In the genomic region with DNA sequence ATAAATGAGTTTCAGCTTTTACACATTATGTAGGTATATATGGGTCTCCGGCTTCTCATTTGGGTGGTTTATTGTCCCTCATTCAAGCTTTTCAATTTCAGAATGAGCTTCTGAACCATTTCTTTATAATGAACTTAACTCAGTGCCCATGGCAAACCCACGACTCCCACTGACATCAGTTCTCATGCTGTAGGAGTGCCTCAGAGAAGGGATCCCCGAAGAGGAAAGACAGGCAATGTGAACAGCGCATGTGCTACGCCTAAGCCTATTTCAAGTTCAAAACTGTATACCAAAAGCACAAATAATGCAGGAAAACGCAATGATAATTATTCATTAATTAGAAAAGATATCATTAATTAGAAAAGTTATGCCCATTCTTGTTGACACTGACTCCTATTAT, we compare ENCODE assay signal across 40 cellular contexts.
"Had no signal": no experiment of that assay in that cellular context is flagged by ENCODE, and none has a peak within 500 bp of the region (broad histone marks: within the 10 kb centered on the region; RNA-seq: fewer than 3 reads in every experiment).

No MANE protein-coding gene starts in this region.

- H3K27ac Mint-ChIP-seq: activated naive CD4-positive, alpha-beta T cell treated with anti-CD3 and anti-CD28 coated beads for 36 hours; activated naive CD4-positive, alpha-beta T cell treated with anti-CD3 and anti-CD28 coated beads, Interleukin-2, amount 10 ng/mL, durations not matched to agents 7 days and 5 days; activated naive CD4-positive, alpha-beta T cell treated with anti-CD3 and anti-CD28 coated beads, Interleukin-2, amount 50 U/mL, for 24 hours; activated naive CD4-positive, alpha-beta T cell treated with anti-CD3 and anti-CD28 coated beads, Interleukin-2, amount 50 U/mL, for 72 hours; activated naive CD8-positive, alpha-beta T cell; activated naive CD8-positive, alpha-beta T cell treated with anti-CD3 and anti-CD28 coated beads for 36 hours; activated naive CD8-positive, alpha-beta T cell treated with anti-CD3 and anti-CD28 coated beads, Interleukin-2, amount 10 ng/mL, durations not matched to agents 7 days and 5 days; activated naive CD8-positive, alpha-beta T cell treated with anti-CD3 and anti-CD28 coated beads, Interleukin-2, amount 50 U/mL, for 24 hours; activated T-cell treated with anti-CD3 and anti-CD28 coated beads, Interleukin-2, amount 50 U/mL, for 24 hours; activated T-cell treated with anti-CD3 and anti-CD28 coated beads, Interleukin-2, amount 50 U/mL, for 72 hours; activated T-helper 1 cell treated with anti-CD3 and anti-CD28 coated beads, Interleukin-12 subunit alpha, Interleukin-12 subunit beta, Interleukin-2, Interleukin-4 antibody, amounts not matched to agents 30 ng/mL and 10 ng/mL and 1 ng/mL, durations not matched to agents 14 hours and 24 hours and 36 hours; activated T-helper 17 cell treated with anti-CD3 and anti-CD28 coated beads, Interleukin-2, amount 50 U/mL, for 72 hours; activated T-helper 2 cell treated with anti-CD3 and anti-CD28 coated beads, Interferon-gamma antibody, Interleukin-2, Interleukin-4, amounts not matched to agents 10 μg/mL and 5 μg/mL and 100 μg/mL, durations not matched to agents 14 hours and 24 hours and 36 hours; brain had no signal

- H3K27ac ChIP-seq: adrenal gland, ascending aorta, body of pancreas, brain microvascular endothelial cell, breast epithelium, cardiac muscle cell had no signal

- H3K4me1 ChIP-seq: adrenal gland, ascending aorta, body of pancreas, breast epithelium had no signal

- ATAC-seq: activated naive CD4-positive, alpha-beta T cell treated with anti-CD3 and anti-CD28 coated beads, Interleukin-2, amount 50 U/mL, for 72 hours; activated naive CD8-positive, alpha-beta T cell treated with anti-CD3 and anti-CD28 coated beads, Interleukin-2, amount 50 U/mL, for 24 hours; activated T-cell treated with anti-CD3 and anti-CD28 coated beads, Interleukin-2, amount 50 U/mL, for 4 hours; activated T-cell treated with anti-CD3 and anti-CD28 coated beads, Interleukin-2, amount 50 U/mL, for 72 hours; activated T-helper 17 cell treated with anti-CD3 and anti-CD28 coated beads, Interleukin-2, amount 50 U/mL, for 72 hours; body of pancreas had no signal

- H3K4me3 Mint-ChIP-seq: activated naive CD4-positive, alpha-beta T cell treated with anti-CD3 and anti-CD28 coated beads for 36 hours; activated naive CD4-positive, alpha-beta T cell treated with anti-CD3 and anti-CD28 coated beads, Interleukin-2, amount 10 ng/mL, durations not matched to agents 7 days and 5 days; activated naive CD4-positive, alpha-beta T cell treated with anti-CD3 and anti-CD28 coated beads, Interleukin-2, amount 50 U/mL, for 24 hours; activated naive CD8-positive, alpha-beta T cell; activated naive CD8-positive, alpha-beta T cell treated with anti-CD3 and anti-CD28 coated beads for 36 hours; activated naive CD8-positive, alpha-beta T cell treated with anti-CD3 and anti-CD28 coated beads, Interleukin-2, amount 10 ng/mL, durations not matched to agents 7 days and 5 days; activated naive CD8-positive, alpha-beta T cell treated with anti-CD3 and anti-CD28 coated beads, Interleukin-2, amount 50 U/mL, for 24 hours; activated T-cell treated with anti-CD3 and anti-CD28 coated beads, Interleukin-2, amount 50 U/mL, for 24 hours; activated T-cell treated with anti-CD3 and anti-CD28 coated beads, Interleukin-2, amount 50 U/mL, for 4 hours; activated T-cell treated with anti-CD3 and anti-CD28 coated beads, Interleukin-2, amount 50 U/mL, for 72 hours; activated T-helper 1 cell treated with anti-CD3 and anti-CD28 coated beads, Interleukin-12 subunit alpha, Interleukin-12 subunit beta, Interleukin-2, Interleukin-4 antibody, amounts not matched to agents 30 ng/mL and 10 ng/mL and 1 ng/mL, durations not matched to agents 14 hours and 24 hours and 36 hours; activated T-helper 17 cell treated with anti-CD3 and anti-CD28 coated beads, Interleukin-2, amount 50 U/mL, for 72 hours; brain; central memory CD8-positive, alpha-beta T cell had no signal

- H3K36me3 ChIP-seq: adrenal gland, ascending aorta, brain microvascular endothelial cell, breast epithelium, cardiac muscle cell had no signal

- H3K27me3 ChIP-seq: adrenal gland, ascending aorta, body of pancreas, brain microvascular endothelial cell, breast epithelium, cardiac muscle cell had no signal

- DNase-seq: activated effector memory CD4-positive, alpha-beta T cell treated with anti-CD3 and anti-CD28 coated beads, Interleukin-2, amount 50 U/mL, for 16 hours; activated effector memory CD4-positive, alpha-beta T cell treated with Interleukin-2 at 50 U/mL for 16 hours; activated gamma-delta T cell; activated gamma-delta T cell treated with Interleukin-2 at 50 U/mL for 16 hours; activated naive CD4-positive, alpha-beta T cell; activated naive CD4-positive, alpha-beta T cell treated with anti-CD3 and anti-CD28 coated beads for 36 hours; activated naive CD4-positive, alpha-beta T cell treated with anti-CD3 and anti-CD28 coated beads, Interleukin-2, amount 10 ng/mL, durations not matched to agents 7 days and 5 days; activated naive CD4-positive, alpha-beta T cell treated with anti-CD3 and anti-CD28 coated beads, Interleukin-2, amount 50 U/mL, for 16 hours; activated naive CD4-positive, alpha-beta T cell treated with Interleukin-2 at 50 U/mL for 16 hours; activated naive CD8-positive, alpha-beta T cell treated with anti-CD3 and anti-CD28 coated beads for 36 hours; activated naive CD8-positive, alpha-beta T cell treated with anti-CD3 and anti-CD28 coated beads, Interleukin-2, amount 10 ng/mL, durations not matched to agents 7 days and 5 days; activated naive CD8-positive, alpha-beta T cell treated with anti-CD3 and anti-CD28 coated beads, Interleukin-2, amount 50 U/mL, for 24 hours; activated T-cell treated with anti-CD3 and anti-CD28 coated beads for 4 hours; activated T-cell treated with anti-CD3 and anti-CD28 coated beads, Interleukin-2, amount 50 U/mL, for 1 hour; activated T-cell treated with anti-CD3 and anti-CD28 coated beads, Interleukin-2, amount 50 U/mL, for 24 hours; activated T-cell treated with anti-CD3 and anti-CD28 coated beads, Interleukin-2, amount 50 U/mL, for 4 hours; activated T-cell treated with anti-CD3 and anti-CD28 coated beads, Interleukin-2, amount 50 U/mL, for 48 hours; activated T-cell treated with anti-CD3 and anti-CD28 coated beads, Interleukin-2, amount 50 U/mL, for 72 hours; adrenal gland; amniotic stem cell; amygdala; anterior cingulate cortex; aorta; body of pancreas; brain microvascular endothelial cell; central memory CD4-positive, alpha-beta T cell; cerebellar nuclear complex had no signal

- H3K4me1 Mint-ChIP-seq: activated naive CD4-positive, alpha-beta T cell treated with anti-CD3 and anti-CD28 coated beads, Interleukin-2, amount 10 ng/mL, durations not matched to agents 7 days and 5 days; activated naive CD4-positive, alpha-beta T cell treated with anti-CD3 and anti-CD28 coated beads, Interleukin-2, amount 50 U/mL, for 24 hours; activated naive CD8-positive, alpha-beta T cell treated with anti-CD3 and anti-CD28 coated beads for 36 hours; activated naive CD8-positive, alpha-beta T cell treated with anti-CD3 and anti-CD28 coated beads, Interleukin-2, amount 10 ng/mL, durations not matched to agents 7 days and 5 days; activated naive CD8-positive, alpha-beta T cell treated with anti-CD3 and anti-CD28 coated beads, Interleukin-2, amount 50 U/mL, for 24 hours; activated T-helper 17 cell treated with anti-CD3 and anti-CD28 coated beads, Interleukin-2, amount 50 U/mL, for 72 hours; central memory CD8-positive, alpha-beta T cell had no signal

- H3K27me3 Mint-ChIP-seq: activated naive CD4-positive, alpha-beta T cell treated with anti-CD3 and anti-CD28 coated beads, Interleukin-2, amount 10 ng/mL, durations not matched to agents 7 days and 5 days; activated naive CD8-positive, alpha-beta T cell treated with anti-CD3 and anti-CD28 coated beads for 36 hours; brain had no signal

- H3K36me3 Mint-ChIP-seq: activated naive CD4-positive, alpha-beta T cell treated with anti-CD3 and anti-CD28 coated beads, Interleukin-2, amount 10 ng/mL, durations not matched to agents 7 days and 5 days; activated naive CD4-positive, alpha-beta T cell treated with anti-CD3 and anti-CD28 coated beads, Interleukin-2, amount 50 U/mL, for 24 hours; activated naive CD4-positive, alpha-beta T cell treated with anti-CD3 and anti-CD28 coated beads, Interleukin-2, amount 50 U/mL, for 72 hours; activated naive CD8-positive, alpha-beta T cell; activated naive CD8-positive, alpha-beta T cell treated with anti-CD3 and anti-CD28 coated beads for 36 hours; activated naive CD8-positive, alpha-beta T cell treated with anti-CD3 and anti-CD28 coated beads, Interleukin-2, amount 10 ng/mL, durations not matched to agents 7 days and 5 days had no signal

- H3K9me3 ChIP-seq: adrenal gland, ascending aorta, body of pancreas, breast epithelium had no signal

- FAIRE-seq: astrocyte, bronchial epithelial cell had no signal

- H3K4me3 ChIP-seq: adrenal gland, ascending aorta, body of pancreas, breast epithelium, cardiac muscle cell had no signal

- H3K9me3 Mint-ChIP-seq: activated naive CD4-positive, alpha-beta T cell treated with anti-CD3 and anti-CD28 coated beads for 36 hours; activated naive CD4-positive, alpha-beta T cell treated with anti-CD3 and anti-CD28 coated beads, Interleukin-2, amount 10 ng/mL, durations not matched to agents 7 days and 5 days; activated naive CD4-positive, alpha-beta T cell treated with anti-CD3 and anti-CD28 coated beads, Interleukin-2, amount 50 U/mL, for 24 hours; activated naive CD4-positive, alpha-beta T cell treated with anti-CD3 and anti-CD28 coated beads, Interleukin-2, amount 50 U/mL, for 72 hours; activated naive CD8-positive, alpha-beta T cell treated with anti-CD3 and anti-CD28 coated beads for 36 hours; activated naive CD8-positive, alpha-beta T cell treated with anti-CD3 and anti-CD28 coated beads, Interleukin-2, amount 10 ng/mL, durations not matched to agents 7 days and 5 days; activated naive CD8-positive, alpha-beta T cell treated with anti-CD3 and anti-CD28 coated beads, Interleukin-2, amount 50 U/mL, for 24 hours; activated T-cell treated with anti-CD3 and anti-CD28 coated beads, Interleukin-2, amount 50 U/mL, for 24 hours; activated T-cell treated with anti-CD3 and anti-CD28 coated beads, Interleukin-2, amount 50 U/mL, for 4 hours; activated T-helper 1 cell treated with anti-CD3 and anti-CD28 coated beads, Interleukin-12 subunit alpha, Interleukin-12 subunit beta, Interleukin-2, Interleukin-4 antibody, amounts not matched to agents 30 ng/mL and 10 ng/mL and 1 ng/mL, durations not matched to agents 14 hours and 24 hours and 36 hours; activated T-helper 17 cell treated with anti-CD3 and anti-CD28 coated beads, Interleukin-2, amount 50 U/mL, for 72 hours; activated T-helper 2 cell treated with anti-CD3 and anti-CD28 coated beads, Interferon-gamma antibody, Interleukin-2, Interleukin-4, amounts not matched to agents 10 μg/mL and 5 μg/mL and 100 μg/mL, durations not matched to agents 14 hours and 24 hours and 36 hours; central memory CD8-positive, alpha-beta T cell had no signal
